10 cellular contexts compared by ENCODE assay signal in genomic region chr2:232076736-232077135, GRCh38.
A peak's percentile ranks its signal among the peaks of the same experiment; 100 is the strongest.
DNase-seq lines count a peak whose midpoint lies in the region; ATAC-seq and TF ChIP-seq lines count a peak whose summit lies in the region.
"Had no signal": no experiment of that assay in that cellular context is flagged by ENCODE, and none has a peak within 500 bp of the region (broad histone marks: within the 10 kb centered on the region; RNA-seq: fewer than 3 reads in every experiment).

No MANE protein-coding gene starts in this region.

- H3K9me3 ChIP-seq in adipocyte (ENCODE audit: control insufficient read depth, low read length) = no peaks in the 10 kb centered on the region
- H3K9me3 ChIP-seq in psoas muscle = no peaks in the 10 kb centered on the region

- no peak overlapping the region for H3K27ac ChIP-seq in psoas muscle
- H3K27ac ChIP-seq: BLaER1 treated with 17β-estradiol and CSF1 and Interleukin-3, amounts not matched to agents 10 nM and 100 nM had no signal

- TF ChIP-seq CTCF in AG10803 (conservative IDR thresholded peaks at IDR 0.05; ENCODE audit: low read length) (no peak), fibroblast of pulmonary artery (IDR thresholded peaks at IDR 0.05; ENCODE audit: low read length, missing control alignments) (no peak), psoas muscle (IDR thresholded peaks at IDR 0.05) (no peak)

- H3K4me3 ChIP-seq in AG10803 (ENCODE audit: low read length) (no peak overlapping the region), adipocyte (ENCODE audit: low read length) (no peak overlapping the region), fibroblast of pulmonary artery (replicated peaks; ENCODE audit: low read depth, low read length) (no peak overlapping the region), psoas muscle (no peak overlapping the region)
- H3K4me3 ChIP-seq: BLaER1 treated with 17β-estradiol and CSF1 and Interleukin-3, amounts not matched to agents 10 nM and 100 nM had no signal

- intact Hi-C loops in psoas muscle (cut with DNase I) = no loop called here

- ATAC-seq in psoas muscle = peak; percentile 71 to 93 (median 89)
- ATAC-seq in HG02588 (IDR thresholded peaks at IDR 0.05; ENCODE audit: unreplicated experiment) = no peak

- H3K4me1 ChIP-seq in adipocyte (ENCODE audit: control insufficient read depth, insufficient read depth, low read length) (peaks cover 8% of the 10 kb centered on the region), psoas muscle (peaks cover 35% of the 10 kb centered on the region)

- H3K9ac ChIP-seq in adipocyte (ENCODE audit: low read length) = no peak overlapping the region
- H3K9ac ChIP-seq: BLaER1 treated with 17β-estradiol and CSF1 and Interleukin-3, amounts not matched to agents 10 nM and 100 nM had no signal

- DNase-seq in AG10803 (ENCODE audit: low read depth) = peak; percentile 6
- peak; percentile 75 for DNase-seq in adipocyte (ENCODE audit: low read depth)
- DNase-seq in fibroblast of pulmonary artery (ENCODE audit: low read depth) = peak; percentile 11
- DNase-seq in psoas muscle = no peak
- DNase-seq in LoVo (ENCODE audit: low spot score) = no peak
- DNase-seq in epidermal melanocyte (ENCODE audit: insufficient read length, low spot score) = no peak
- DNase-seq: NCI-H146, NCI-H2227 treated with DMSO at 0.1 percent for 48 hours had no signal

- H3K27me3 ChIP-seq in adipocyte (replicated peaks; ENCODE audit: control insufficient read depth, insufficient read depth, low read length) (no peaks in the 10 kb centered on the region), psoas muscle (ENCODE audit: insufficient read depth in 3 of 3, low read length in 2 of 3) (no peaks in the 10 kb centered on the region)
- H3K27me3 ChIP-seq: BLaER1 treated with 17β-estradiol and CSF1 and Interleukin-3, amounts not matched to agents 10 nM and 100 nM had no signal

- WGBS in psoas muscle, 3 donors = 60 to 77% (median 60%) methylated on average over 3 of the region's 3 CpGs

- no peaks in the 10 kb centered on the region for H3K36me3 ChIP-seq in adipocyte (ENCODE audit: control insufficient read depth, insufficient read depth, low read length, severe bottlenecking)
- H3K36me3 ChIP-seq in psoas muscle (ENCODE audit: insufficient read depth in 1 of 2, low read depth in 1 of 2) = no peaks in the 10 kb centered on the region

Comparison
In these comparisons a context has a peak if more than half of its experiments do, and no peak if none do; other contexts are left out.
1. DNase-seq: peak in AG10803 (single experiment), adipocyte (single experiment) and fibroblast of pulmonary artery (single experiment); none in psoas muscle (0 of 2), LoVo (single experiment) and epidermal melanocyte (single experiment).